Comparison of ENCODE assay signal across 33 cellular contexts in the genomic region with DNA sequence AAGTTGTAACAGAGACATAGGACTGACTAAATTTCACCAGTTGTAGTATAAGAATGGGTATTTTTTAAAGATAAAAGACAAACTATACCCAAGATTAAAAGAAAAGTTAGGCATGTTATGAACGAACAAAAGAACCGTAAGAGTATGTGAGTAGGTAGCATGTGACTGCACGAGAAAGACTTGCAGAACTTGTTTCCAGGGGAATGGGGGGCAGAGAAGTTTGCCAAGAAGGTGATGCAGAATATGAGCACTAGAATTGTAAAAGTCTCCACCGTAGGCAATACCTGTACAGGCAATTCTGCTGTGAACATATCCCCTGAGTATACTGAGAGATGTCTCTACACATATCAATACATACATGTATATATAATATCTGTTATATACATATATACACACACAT.
"Had no signal": no experiment of that assay in that cellular context is flagged by ENCODE, and none has a peak within 500 bp of the region (broad histone marks: within the 10 kb centered on the region; RNA-seq: fewer than 3 reads in every experiment).

No MANE protein-coding gene starts in this region.

- H3K9me3 Mint-ChIP-seq: activated T-helper 17 cell treated with anti-CD3 and anti-CD28 coated beads, Interleukin-2, amount 50 U/mL, for 72 hours; T-helper 2 cell treated with Interferon-gamma antibody and Interleukin-4, amounts not matched to agents 5 μg/mL and 100 μg/mL, for 36 hours had no signal

- DNase-seq: activated B cell treated with CpG ODN at 0.5 μM for 24 hours; activated CD4-positive, alpha-beta T cell treated with anti-CD3 and anti-CD28 coated beads for 48 hours; activated CD4-positive, alpha-beta T cell treated with anti-CD3 and anti-CD28 coated beads, Interleukin-2, amount 50 U/mL, for 1 hour; activated CD4-positive, alpha-beta T cell treated with anti-CD3 and anti-CD28 coated beads, Interleukin-2, amount 50 U/mL, for 48 hours; activated CD8-positive, alpha-beta memory T cell treated with anti-CD3 and anti-CD28 coated beads for 24 hours; activated CD8-positive, alpha-beta T cell treated with anti-CD3 and anti-CD28 coated beads for 36 hours; activated effector memory CD4-positive, alpha-beta T cell treated with Interleukin-2 at 50 U/mL for 16 hours; activated gamma-delta T cell treated with Interleukin-2 at 50 U/mL for 16 hours; activated naive CD4-positive, alpha-beta T cell treated with anti-CD3 and anti-CD28 coated beads, Interleukin-2, amount 50 U/mL, for 16 hours; activated naive CD4-positive, alpha-beta T cell treated with Interleukin-2 at 50 U/mL for 16 hours; activated T-cell treated with anti-CD3 and anti-CD28 coated beads, Interleukin-2, amount 50 U/mL, for 4 hours; amniotic stem cell; anterior cingulate cortex; brain microvascular endothelial cell; central memory CD4-positive, alpha-beta T cell; cerebellar nuclear complex; colonic mucosa; effector CD8-positive, alpha-beta T cell; erythroblast; foreskin melanocyte; T-helper 1 cell; T-helper 17 cell; T1000; WERI-Rb-1 had no signal

- H3K4me1 Mint-ChIP-seq: activated B cell treated with CpG ODN at 0.5 μM for 24 hours; activated T-helper 17 cell treated with anti-CD3 and anti-CD28 coated beads, Interleukin-2, amount 50 U/mL, for 72 hours; T-helper 17 cell had no signal

- H3K36me3 Mint-ChIP-seq: activated naive CD8-positive, alpha-beta T cell had no signal

- H3K27ac Mint-ChIP-seq: activated B cell treated with CpG ODN at 0.5 μM for 24 hours; activated CD8-positive, alpha-beta T cell treated with anti-CD3 and anti-CD28 coated beads for 36 hours; activated naive CD8-positive, alpha-beta T cell; activated T-helper 17 cell treated with anti-CD3 and anti-CD28 coated beads, Interleukin-2, amount 50 U/mL, for 72 hours; T-helper 17 cell; T-helper 2 cell treated with Interferon-gamma antibody and Interleukin-4, amounts not matched to agents 5 μg/mL and 100 μg/mL, for 36 hours had no signal

- H3K4me3 Mint-ChIP-seq: activated B cell treated with CpG ODN at 0.5 μM for 24 hours; activated CD8-positive, alpha-beta T cell treated with anti-CD3 and anti-CD28 coated beads for 36 hours; activated naive CD8-positive, alpha-beta T cell; activated T-cell treated with anti-CD3 and anti-CD28 coated beads, Interleukin-2, amount 50 U/mL, for 4 hours; activated T-helper 17 cell treated with anti-CD3 and anti-CD28 coated beads, Interleukin-2, amount 50 U/mL, for 72 hours; T-helper 17 cell; T-helper 2 cell treated with Interferon-gamma antibody and Interleukin-4, amounts not matched to agents 5 μg/mL and 100 μg/mL, for 36 hours had no signal

- H3K27me3 Mint-ChIP-seq: activated B cell treated with CpG ODN at 0.5 μM for 24 hours; activated CD8-positive, alpha-beta T cell treated with anti-CD3 and anti-CD28 coated beads for 36 hours; activated naive CD8-positive, alpha-beta T cell; activated T-helper 17 cell treated with anti-CD3 and anti-CD28 coated beads, Interleukin-2, amount 50 U/mL, for 72 hours; T-helper 17 cell had no signal

- H3K36me3 ChIP-seq: brain microvascular endothelial cell, cardiac muscle cell, colonic mucosa, esophagus muscularis mucosa, gastroesophageal sphincter, WERI-Rb-1 had no signal

- H3K9me3 ChIP-seq: colonic mucosa, esophagus muscularis mucosa had no signal

- FAIRE-seq: astrocyte, endometrium had no signal

- H3K27ac ChIP-seq: brain microvascular endothelial cell, cardiac muscle cell, colonic mucosa, esophagus muscularis mucosa, gastroesophageal sphincter, WERI-Rb-1 had no signal

- ATAC-seq: activated CD4-positive, CD25-positive, alpha-beta regulatory T cell treated with anti-CD3 and anti-CD28 coated beads, Interleukin-2, amount 50 U/mL, for 24 hours; activated CD8-positive, alpha-beta T cell treated with anti-CD3 and anti-CD28 coated beads for 36 hours; activated T-cell treated with anti-CD3 and anti-CD28 coated beads, Interleukin-2, amount 50 U/mL, for 4 hours; activated T-helper 17 cell treated with anti-CD3 and anti-CD28 coated beads, Interleukin-2, amount 50 U/mL, for 72 hours; gastroesophageal sphincter; T-helper 17 cell had no signal

- H3K27me3 ChIP-seq: brain microvascular endothelial cell, cardiac muscle cell, colonic mucosa, esophagus muscularis mucosa, gastroesophageal sphincter had no signal

- H3K4me1 ChIP-seq: colonic mucosa, esophagus muscularis mucosa, gastroesophageal sphincter had no signal

- H3K4me3 ChIP-seq: cardiac muscle cell, colonic mucosa, esophagus muscularis mucosa, gastroesophageal sphincter had no signal
